Comparison of ENCODE assay signal across 21 cellular contexts in genomic region chr22:39246690-39247332, GRCh38. TPM values are rescaled to one million over a fixed set of nuclear protein-coding genes. Genes with fewer than 3 reads are reported as not detected.
DNase-seq lines count a peak whose midpoint lies in the region; ATAC-seq, FAIRE-seq and TF ChIP-seq lines count a peak whose summit lies in the region.
"Had no signal": no experiment of that assay in that cellular context is flagged by ENCODE, and none has a peak within 500 bp of the region (broad histone marks: within the 10 kb centered on the region; RNA-seq: fewer than 3 reads in every experiment).

No MANE protein-coding gene starts in this region.

- ATAC-seq in right cardiac atrium (no peak), left ventricle myocardium superior (no peak), GM18498 (IDR thresholded peaks at IDR 0.05; ENCODE audit: unreplicated experiment) (no peak)

- H3K4me1 ChIP-seq in right cardiac atrium (ENCODE audit: control insufficient read depth, insufficient read depth, low read length) (peaks cover 6% of the 10 kb centered on the region), MM.1S (ENCODE audit: low read length) (peaks cover 15% of the 10 kb centered on the region), skeletal muscle tissue (ENCODE audit: control insufficient read depth in 3 of 3, insufficient read depth in 3 of 3, low read length in 3 of 3) (peaks cover 27 to 68% (median 48%) of the 10 kb centered on the region in 3 donors)
- H3K4me1 ChIP-seq: BE2C had no signal

- no peak for TF ChIP-seq CTCF in MM.1S (IDR thresholded peaks at IDR 0.05; ENCODE audit: low read length)
- TF ChIP-seq CTCF in bronchial epithelial cell (IDR thresholded peaks at IDR 0.05; ENCODE audit: insufficient read depth, low read length, severe bottlenecking) = no peak

- H3K4me2 ChIP-seq in MM.1S (ENCODE audit: low read depth, low read length) = no peak overlapping the region
- H3K4me2 ChIP-seq: KMS-11, SK-N-SH had no signal

- H3K27ac ChIP-seq in right cardiac atrium (ENCODE audit: low read length) = peak overlapping the region; percentile 48
- H3K27ac ChIP-seq in MM.1S (ENCODE audit: low read length) = peak overlapping the region; percentile 6; the same call in 1 of the 2 replicates
- H3K27ac ChIP-seq in skeletal muscle tissue (ENCODE audit: low read depth, low read length) = peak overlapping the region; percentile 46
- H3K27ac ChIP-seq: KMS-11 had no signal

- H3K27me3 ChIP-seq in right cardiac atrium (ENCODE audit: control insufficient read depth, insufficient read depth) = no peaks in the 10 kb centered on the region
- H3K27me3 ChIP-seq in MM.1S (replicated peaks; ENCODE audit: insufficient read depth, low read length) = peaks cover 6% of the 10 kb centered on the region; the same call in 1 of the 2 replicates
- H3K27me3 ChIP-seq in bronchial epithelial cell (ENCODE audit: control insufficient read depth, insufficient read depth, low read length) = peaks cover 9% of the 10 kb centered on the region
- no peaks in the 10 kb centered on the region for H3K27me3 ChIP-seq in skeletal muscle tissue (ENCODE audit: control insufficient read depth in 3 of 3, insufficient read depth in 3 of 3, low read length in 3 of 3)

- H3K4me3 Mint-ChIP-seq in activated T-helper 1 cell treated with anti-CD3 and anti-CD28 coated beads, Interleukin-12 subunit alpha, Interleukin-12 subunit beta, Interleukin-2, Interleukin-4 antibody, amounts not matched to agents 30 ng/mL and 10 ng/mL and 1 ng/mL, durations not matched to agents 14 hours and 24 hours and 36 hours = no peak overlapping the region

- peaks cover 45% of the 10 kb centered on the region for H3K27me3 Mint-ChIP-seq in activated T-helper 1 cell treated with anti-CD3 and anti-CD28 coated beads, Interleukin-12 subunit alpha, Interleukin-12 subunit beta, Interleukin-2, Interleukin-4 antibody, amounts not matched to agents 30 ng/mL and 10 ng/mL and 1 ng/mL, durations not matched to agents 14 hours and 24 hours and 36 hours (ENCODE audit: insufficient read depth)

- peak; percentile 47 for FAIRE-seq in bronchial epithelial cell (lab: Jason Lieb, UNC)
- FAIRE-seq: GM12891 had no signal

- H3K4me3 ChIP-seq in right cardiac atrium (ENCODE audit: low read length) (no peak overlapping the region), MM.1S (ENCODE audit: low read length) (no peak overlapping the region), bronchial epithelial cell (ENCODE audit: low read depth, low read length) (no peak overlapping the region), skeletal muscle tissue (ENCODE audit: low read length in 3 of 3) (peak overlapping the region in 1 of 3 donors; percentile 56)

- no peaks in the 10 kb centered on the region for H4K20me1 ChIP-seq in MM.1S (ENCODE audit: insufficient read depth, low read length)

- peaks cover under 1% of the 10 kb centered on the region for H3K4me1 Mint-ChIP-seq in activated T-helper 1 cell treated with anti-CD3 and anti-CD28 coated beads, Interleukin-12 subunit alpha, Interleukin-12 subunit beta, Interleukin-2, Interleukin-4 antibody, amounts not matched to agents 30 ng/mL and 10 ng/mL and 1 ng/mL, durations not matched to agents 14 hours and 24 hours and 36 hours (ENCODE audit: low read depth)

- no peaks in the 10 kb centered on the region for H3K9me3 Mint-ChIP-seq in activated T-helper 1 cell treated with anti-CD3 and anti-CD28 coated beads, Interleukin-12 subunit alpha, Interleukin-12 subunit beta, Interleukin-2, Interleukin-4 antibody, amounts not matched to agents 30 ng/mL and 10 ng/mL and 1 ng/mL, durations not matched to agents 14 hours and 24 hours and 36 hours
- H3K9me3 Mint-ChIP-seq: CD4-positive, alpha-beta memory T cell had no signal

- H3K79me2 ChIP-seq in MM.1S (ENCODE audit: low read length) = peaks cover 11% of the 10 kb centered on the region

- intact Hi-C loops in right cardiac atrium (cut with DNase I) (loop anchor here in 2 of 4 donors (5.0 to 10.0 kb wide), 3 partner anchors 60 to 72 kb away; partner anchors contain the start of gene RPL3 (in 1 of the 2)), left ventricle myocardium superior (cut with micrococcal nuclease) (no loop called here)
- intact Hi-C loops in activated T-helper 1 cell treated with anti-CD3 and anti-CD28 coated beads, Interleukin-12 subunit alpha, Interleukin-12 subunit beta, Interleukin-2, Interleukin-4 antibody, amounts not matched to agents 30 ng/mL and 10 ng/mL and 1 ng/mL, durations not matched to agents 14 hours and 24 hours and 36 hours (cut with micrococcal nuclease) = no loop called here

- H3K36me3 Mint-ChIP-seq in activated T-helper 1 cell treated with anti-CD3 and anti-CD28 coated beads, Interleukin-12 subunit alpha, Interleukin-12 subunit beta, Interleukin-2, Interleukin-4 antibody, amounts not matched to agents 30 ng/mL and 10 ng/mL and 1 ng/mL, durations not matched to agents 14 hours and 24 hours and 36 hours (ENCODE audit: low read depth) = no peaks in the 10 kb centered on the region

- DNase-seq in right cardiac atrium = no peak
- no peak for DNase-seq in left ventricle myocardium superior
- no peak for DNase-seq in MM.1S
- no peak for DNase-seq in bronchial epithelial cell (ENCODE audit: low read depth)
- DNase-seq in activated T-helper 1 cell treated with anti-CD3 and anti-CD28 coated beads, Interleukin-12 subunit alpha, Interleukin-12 subunit beta, Interleukin-2, Interleukin-4 antibody, amounts not matched to agents 30 ng/mL and 10 ng/mL and 1 ng/mL, durations not matched to agents 14 hours and 24 hours and 36 hours (ENCODE audit: low spot score) = no peak
- no peak for DNase-seq in CD1c-positive myeloid dendritic cell (ENCODE audit: extremely low spot score)
- DNase-seq: BE2C; CD4-positive, alpha-beta memory T cell; DND-41; H7; NCI-H1105; NCI-H146; NCI-H2029; NCI-H2227 treated with DMSO at 0.1 percent for 48 hours; NCI-H510A; SIG-M5; SK-N-SH had no signal

- H3K9ac ChIP-seq in MM.1S (ENCODE audit: low read length) (no peak overlapping the region), skeletal muscle tissue (ENCODE audit: low read depth in 1 of 3, low read length in 3 of 3) (peak overlapping the region in 2 of 3 donors; percentile 7 to 47)
- H3K9ac ChIP-seq: KMS-11, SK-N-SH had no signal

- H2AFZ ChIP-seq in MM.1S (ENCODE audit: low read length) = no peak overlapping the region

- H3K9me2 ChIP-seq in MM.1S (replicated peaks; ENCODE audit: insufficient read depth, low read length) = no peaks in the 10 kb centered on the region
- H3K9me2 ChIP-seq: SK-N-SH had no signal

- no peak overlapping the region for H3K27ac Mint-ChIP-seq in activated T-helper 1 cell treated with anti-CD3 and anti-CD28 coated beads, Interleukin-12 subunit alpha, Interleukin-12 subunit beta, Interleukin-2, Interleukin-4 antibody, amounts not matched to agents 30 ng/mL and 10 ng/mL and 1 ng/mL, durations not matched to agents 14 hours and 24 hours and 36 hours

- peaks cover 5% of the 10 kb centered on the region for H3F3A ChIP-seq in MM.1S (ENCODE audit: insufficient read depth, low read length)

- H3K36me3 ChIP-seq in MM.1S (replicated peaks; ENCODE audit: insufficient read depth, low read length) = no peaks in the 10 kb centered on the region
- no peaks in the 10 kb centered on the region for H3K36me3 ChIP-seq in bronchial epithelial cell (ENCODE audit: control insufficient read depth, insufficient read depth, low read length)
- H3K36me3 ChIP-seq in skeletal muscle tissue (ENCODE audit: control insufficient read depth in 3 of 3, insufficient read depth in 3 of 3, low read length in 3 of 3) = no peaks in the 10 kb centered on the region
- H3K36me3 ChIP-seq: BE2C had no signal

- 61% methylated on average over 10 of the region's 10 CpGs for WGBS in right cardiac atrium

- H3K9me3 ChIP-seq in right cardiac atrium (ENCODE audit: control insufficient read depth, low read length) = no peaks in the 10 kb centered on the region
- no peaks in the 10 kb centered on the region for H3K9me3 ChIP-seq in MM.1S (replicated peaks; ENCODE audit: insufficient read depth, low read length)
- H3K9me3 ChIP-seq in skeletal muscle tissue (ENCODE audit: control insufficient read depth in 3 of 3, low read length in 3 of 3) = no peaks in the 10 kb centered on the region
- H3K9me3 ChIP-seq: BE2C, SK-N-SH had no signal

RNA-seq across cellular contexts. Expression of gene PDGFB, which starts 2.0 kb away (rescaled TPM):
- total RNA-seq in right cardiac atrium = 10 to 100 TPM in 3 of 4 donors, 1 to 10 TPM in 1; 9.3 to 82.1 (median 20.6) TPM
- polyA plus RNA-seq in right cardiac atrium = 15.4 TPM
- 19.9 TPM for total RNA-seq in left ventricle myocardium superior
- total RNA-seq in bronchial epithelial cell = 1.1 and 5.6 TPM in 2 replicates
- 8.9 TPM for total RNA-seq in skeletal muscle tissue
- 0.78 and 1.2 TPM in 2 replicates for total RNA-seq in activated T-helper 1 cell treated with anti-CD3 and anti-CD28 coated beads, Interleukin-12 subunit alpha, Interleukin-12 subunit beta, Interleukin-2, Interleukin-4 antibody, amounts not matched to agents 30 ng/mL and 10 ng/mL and 1 ng/mL, durations not matched to agents 14 hours and 24 hours and 36 hours
